In genomic region chr17:5557485-5557884, GRCh38 we compare ENCODE assay signal across 14 cellular contexts. TPM values are rescaled to one million over a fixed set of nuclear protein-coding genes. Genes with fewer than 3 reads are reported as not detected.
DNase-seq lines count a peak whose midpoint lies in the region; ATAC-seq and TF ChIP-seq lines count a peak whose summit lies in the region.
"Had no signal": no experiment of that assay in that cellular context is flagged by ENCODE, and none has a peak within 500 bp of the region (broad histone marks: within the 10 kb centered on the region; RNA-seq: fewer than 3 reads in every experiment).

No MANE protein-coding gene starts in this region.

- TF ChIP-seq CTCF in natural killer cell (IDR thresholded peaks at IDR 0.05) = no peak

- H3K36me3 Mint-ChIP-seq in natural killer cell = peaks cover 9% of the 10 kb centered on the region

- peak; percentile 38 for DNase-seq in Daoy (ENCODE audit: low read depth)
- peak; percentile 50 for DNase-seq in M059J (ENCODE audit: low read depth)
- peak; percentile 28 for DNase-seq in epidermal melanocyte (ENCODE audit: insufficient read length, low spot score)
- peak; percentile 15 for DNase-seq in myocyte (ENCODE audit: low read depth)
- no peak for DNase-seq in natural killer cell
- DNase-seq in GM19240 (ENCODE audit: insufficient read length, low spot score) = no peak
- DNase-seq in NCI-H2107 (lab: John Stamatoyannopoulos, UW) = no peak
- DNase-seq: activated T-cell treated with anti-CD3 and anti-CD28 coated beads, Interleukin-2, amount 50 U/mL, for 24 hours; caudate nucleus; NCI-H524; SIG-M5; stimulated activated CD4-positive, alpha-beta T cell treated with anti-CD3 and anti-CD28 coated beads, Interleukin-1b, Interleukin-23, amount 100 ng/mL, for 48 hours had no signal

- no peak overlapping the region for H3K4me3 Mint-ChIP-seq in natural killer cell
- H3K4me3 Mint-ChIP-seq: activated T-cell treated with anti-CD3 and anti-CD28 coated beads, Interleukin-2, amount 50 U/mL, for 24 hours; stimulated activated memory B cell treated with anti-CD40 and anti-IgM and Interleukin-4, amounts not matched to agents 10 μg/mL and 1 μg/mL and 100 μg/mL, for 72 hours had no signal

- H3K27me3 Mint-ChIP-seq in natural killer cell (ENCODE audit: low read depth in 2 of 2) = no peaks in the 10 kb centered on the region
- H3K27me3 Mint-ChIP-seq: activated T-cell treated with anti-CD3 and anti-CD28 coated beads, Interleukin-2, amount 50 U/mL, for 24 hours; stimulated activated memory B cell treated with anti-CD40 and anti-IgM and Interleukin-4, amounts not matched to agents 10 μg/mL and 1 μg/mL and 100 μg/mL, for 72 hours had no signal

- H3K9me3 Mint-ChIP-seq in natural killer cell = no peaks in the 10 kb centered on the region
- H3K9me3 Mint-ChIP-seq: activated T-cell treated with anti-CD3 and anti-CD28 coated beads, Interleukin-2, amount 50 U/mL, for 24 hours; stimulated activated memory B cell treated with anti-CD40 and anti-IgM and Interleukin-4, amounts not matched to agents 10 μg/mL and 1 μg/mL and 100 μg/mL, for 72 hours had no signal

- ATAC-seq in GM21576 (IDR thresholded peaks at IDR 0.05; ENCODE audit: unreplicated experiment) (no peak), natural killer cell (no peak)
- ATAC-seq: stimulated activated memory B cell treated with anti-CD40 and anti-IgM and Interleukin-4, amounts not matched to agents 10 μg/mL and 1 μg/mL and 100 μg/mL, for 72 hours had no signal

- peaks cover 10 to 36% of the 10 kb centered on the region in 2 donors for H3K4me1 Mint-ChIP-seq in natural killer cell

- H3K27ac Mint-ChIP-seq in natural killer cell = no peak overlapping the region
- H3K27ac Mint-ChIP-seq: activated T-cell treated with anti-CD3 and anti-CD28 coated beads, Interleukin-2, amount 50 U/mL, for 24 hours; stimulated activated memory B cell treated with anti-CD40 and anti-IgM and Interleukin-4, amounts not matched to agents 10 μg/mL and 1 μg/mL and 100 μg/mL, for 72 hours had no signal

- intact Hi-C loops in natural killer cell (cut with micrococcal nuclease) = no loop called here

RNA-seq across cellular contexts. Expression of gene NLRP1, which starts 26.8 kb away (rescaled TPM):
- total RNA-seq in Daoy (2014; rRNA removed; shearing (Covaris generic)) = 38.9 and 41.6 TPM in 2 replicates
- 18.3 and 23.5 TPM in 2 replicates for total RNA-seq in M059J (2014; rRNA removed; shearing (Covaris generic))
- 31.7 and 46.0 TPM in 2 replicates for total RNA-seq in myocyte
- 56.4 TPM for polyA plus RNA-seq in myocyte (2012)
- total RNA-seq in natural killer cell = 100 to 1,000 TPM; 206 to 237 (median 209) TPM

Comparison
In these comparisons a context has a peak if more than half of its experiments do, and no peak if none do; other contexts are left out.
1. DNase-seq: peak in Daoy (single experiment), M059J (single experiment), epidermal melanocyte (single experiment) and myocyte (single experiment); none in natural killer cell (single experiment), GM19240 (single experiment) and NCI-H2107 (single experiment).